ENCODE assay signal across 15 cellular contexts in genomic region chr3:113221703-113222257, GRCh38. TPM values are rescaled to one million over a fixed set of nuclear protein-coding genes. Genes with fewer than 3 reads are reported as not detected.
A peak's percentile ranks its signal among the peaks of the same experiment; 100 is the strongest.
DNase-seq lines count a peak whose midpoint lies in the region; ATAC-seq and TF ChIP-seq lines count a peak whose summit lies in the region.
"Had no signal": no experiment of that assay in that cellular context is flagged by ENCODE, and none has a peak within 500 bp of the region (broad histone marks: within the 10 kb centered on the region; RNA-seq: fewer than 3 reads in every experiment).

No MANE protein-coding gene starts in this region.

- H3K36me3 ChIP-seq in esophagus muscularis mucosa (peaks cover 0 to 63% (median 17%) of the 10 kb centered on the region in 4 donors), stomach smooth muscle (ENCODE audit: control insufficient read depth in 2 of 2, insufficient read depth in 2 of 2, low read length in 2 of 2) (peaks cover 25 to 37% of the 10 kb centered on the region in 2 donors)
- H3K36me3 ChIP-seq: BE2C, Peyer's patch had no signal

- DNase-seq in WTC11 (ENCODE audit: low spot score): no peak
- peak; percentile 75 for DNase-seq in esophagus muscularis mucosa (ENCODE audit: extremely low spot score)
- no peak for DNase-seq in nephron progenitor cell
- no peak for DNase-seq in Kasumi-1 (lab: John Stamatoyannopoulos, UW)
- no peak for DNase-seq in amniotic stem cell (lab: John Stamatoyannopoulos, UW)
- DNase-seq in NCI-H446 treated with DMSO at 0.1 percent for 48 hours (lab: John Stamatoyannopoulos, UW): no peak
- DNase-seq: BE2C, EL, H7, NCI-H1417, NCI-H1930, NCI-H2171 treated with DMSO at 0.1 percent for 48 hours, Peyer's patch, Right ventricle myocardium superior had no signal

- H3K36me3 Mint-ChIP-seq in WTC11 (no peaks in the 10 kb centered on the region), nephron progenitor cell (ENCODE audit: low read depth) (peaks cover 96% of the 10 kb centered on the region)

- H3K4me1 ChIP-seq in esophagus muscularis mucosa (peaks cover 10 to 100% (median 83%) of the 10 kb centered on the region in 4 donors), stomach smooth muscle (ENCODE audit: control insufficient read depth, insufficient read depth, low read length) (peaks cover 52% of the 10 kb centered on the region)

- H3K9ac ChIP-seq in stomach smooth muscle (ENCODE audit: low read length in 2 of 2): no peak overlapping the region

- POLR2A ChIA-PET in WTC11 (lab: Charles Lee): no interaction called here

- TF ChIP-seq POLR2A in esophagus muscularis mucosa (IDR thresholded peaks at IDR 0.05; ENCODE audit: low read depth): no peak

- H3K27me3 Mint-ChIP-seq in WTC11 (ENCODE audit: low read depth) (no peaks in the 10 kb centered on the region; the same call in 1 of the 2 replicates), nephron progenitor cell (ENCODE audit: low read depth, poor library complexity) (no peaks in the 10 kb centered on the region)

- no peak for TF ChIP-seq EP300 in esophagus muscularis mucosa (IDR thresholded peaks at IDR 0.05)

- H3K27ac Mint-ChIP-seq in WTC11 (no peak overlapping the region), nephron progenitor cell (peak overlapping the region; percentile 97)

- TF ChIP-seq CTCF in WTC11 (IDR thresholded peaks at IDR 0.05): no peak
- no peak for TF ChIP-seq CTCF in esophagus muscularis mucosa (IDR thresholded peaks at IDR 0.05)
- TF ChIP-seq CTCF in nephron progenitor cell (IDR thresholded peaks at IDR 0.05): no peak

- H3K4me1 Mint-ChIP-seq in WTC11: peaks cover 34% of the 10 kb centered on the region
- H3K4me1 Mint-ChIP-seq in nephron progenitor cell: peaks cover 93% of the 10 kb centered on the region

- H3K4me3 ChIP-seq in esophagus muscularis mucosa: no peak overlapping the region
- H3K4me3 ChIP-seq in stomach smooth muscle (ENCODE audit: low read length in 2 of 2): peak overlapping the region in 1 of 2 donors; percentile 15
- H3K4me3 ChIP-seq: Peyer's patch had no signal

- H3K9me3 Mint-ChIP-seq in WTC11 (no peaks in the 10 kb centered on the region), nephron progenitor cell (no peaks in the 10 kb centered on the region)

- CTCF ChIA-PET in WTC11 (lab: Charles Lee): no interaction called here

- H3K27ac ChIP-seq in esophagus muscularis mucosa (replicated peaks in 1 of 4) (peak overlapping the region; percentile 14 to 70 (median 52)), stomach smooth muscle (ENCODE audit: low read length) (peak overlapping the region; percentile 24)

- H3K4me3 Mint-ChIP-seq in WTC11 (no peak overlapping the region), nephron progenitor cell (peak overlapping the region; percentile 68)

- intact Hi-C loops in esophagus muscularis mucosa (cut with DNase I): no loop called here

- 0 out of 2 replicates have a peak, but pooled peaks have one; percentile 19 for ATAC-seq in WTC11

- H3K9me3 ChIP-seq in esophagus muscularis mucosa: no peaks in the 10 kb centered on the region
- no peaks in the 10 kb centered on the region for H3K9me3 ChIP-seq in stomach smooth muscle (ENCODE audit: control insufficient read depth in 2 of 2, low read length in 2 of 2)
- H3K9me3 ChIP-seq: BE2C, Peyer's patch had no signal

- no peaks in the 10 kb centered on the region for H3K27me3 ChIP-seq in esophagus muscularis mucosa
- no peaks in the 10 kb centered on the region for H3K27me3 ChIP-seq in stomach smooth muscle (ENCODE audit: control insufficient read depth in 1 of 2, insufficient read depth in 2 of 2, low read length in 2 of 2)
- H3K27me3 ChIP-seq: BE2C, Peyer's patch had no signal

- 54% methylated on average over 2 of the region's 2 CpGs for WGBS in esophagus muscularis mucosa

TF ChIP-seq in WTC11, 78 proteins besides CTCF, POLR2A, EP300 and RAD21 (continues in another document):
- TF ChIP-seq NFE2L1 (CRISPR knock-in tag; IDR thresholded peaks at IDR 0.05): no peak
- TF ChIP-seq ZNF317 (CRISPR knock-in tag; IDR thresholded peaks at IDR 0.05; ENCODE audit: borderline replicate concordance, low read depth): no peak
- TF ChIP-seq ARID4B (CRISPR knock-in tag; IDR thresholded peaks at IDR 0.05; ENCODE audit: borderline replicate concordance): no peak
- no peak for TF ChIP-seq TEAD1 (CRISPR knock-in tag; IDR thresholded peaks at IDR 0.05)
- TF ChIP-seq ZNF671 (CRISPR knock-in tag; IDR thresholded peaks at IDR 0.05): no peak
- TF ChIP-seq STAT6 (CRISPR knock-in tag; conservative IDR thresholded peaks at IDR 0.05; ENCODE audit: low read depth): no peak
- TF ChIP-seq IRF1 (CRISPR knock-in tag; IDR thresholded peaks at IDR 0.05): no peak
- TF ChIP-seq ZNF263 (CRISPR knock-in tag; IDR thresholded peaks at IDR 0.05; ENCODE audit: low read depth): no peak
- TF ChIP-seq ATF3 (CRISPR knock-in tag; conservative IDR thresholded peaks at IDR 0.05): no peak
- TF ChIP-seq ELF4 (CRISPR knock-in tag; IDR thresholded peaks at IDR 0.05; ENCODE audit: low read depth): no peak
- TF ChIP-seq FOXJ3 (CRISPR knock-in tag; IDR thresholded peaks at IDR 0.05; ENCODE audit: borderline replicate concordance): no peak
- no peak for TF ChIP-seq ZBTB43 (CRISPR knock-in tag; IDR thresholded peaks at IDR 0.05)

RNA-seq across cellular contexts. Expression of gene BOC, which starts 10.4 kb away (rescaled TPM):
- total RNA-seq in WTC11 (2021) (6.6 to 8.0 TPM (median 7.2 TPM) in 3 replicates), esophagus muscularis mucosa (100 to 1,000 TPM in 1 of 4 donors, 10 to 100 TPM in 3; 87.2 to 119 (median 90.8) TPM)
